9 cellular contexts compared by ENCODE assay signal in the genomic region with DNA sequence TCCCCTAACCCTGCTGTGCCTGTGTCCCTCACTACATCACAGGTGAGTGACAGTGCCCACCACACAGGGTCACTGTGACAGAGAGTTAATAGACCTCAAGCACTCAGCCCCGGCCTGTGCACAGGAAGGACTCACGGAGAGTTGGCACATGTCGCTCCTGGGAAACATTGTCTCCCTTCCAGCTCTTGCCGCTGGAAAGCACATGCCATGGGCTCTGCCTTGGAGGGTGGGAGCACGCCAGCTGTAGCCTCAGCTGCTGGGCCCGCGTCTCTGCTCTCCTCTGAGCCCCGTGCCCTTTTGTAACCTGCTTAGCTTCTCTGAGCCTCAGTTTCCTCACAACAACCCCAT. TPM values are rescaled to one million over a fixed set of nuclear protein-coding genes. Genes with fewer than 3 reads are reported as not detected.
DNase-seq lines count a peak whose midpoint lies in the region; ATAC-seq and TF ChIP-seq lines count a peak whose summit lies in the region.
"Had no signal": no experiment of that assay in that cellular context is flagged by ENCODE, and none has a peak within 500 bp of the region (broad histone marks: within the 10 kb centered on the region; RNA-seq: fewer than 3 reads in every experiment).

No MANE protein-coding gene starts in this region.

- H3K27ac Mint-ChIP-seq in T-helper 2 cell treated with Interferon-gamma antibody and Interleukin-4, amounts not matched to agents 5 μg/mL and 100 μg/mL, for 36 hours, result no peak overlapping the region
- H3K27ac Mint-ChIP-seq in activated T-helper 2 cell treated with anti-CD3 and anti-CD28 coated beads, Interferon-gamma antibody, Interleukin-2, Interleukin-4, amounts not matched to agents 10 μg/mL and 5 μg/mL and 100 μg/mL, durations not matched to agents 14 hours and 24 hours and 36 hours, result no peak overlapping the region

- no peaks in the 10 kb centered on the region for H3K36me3 ChIP-seq in liver (ENCODE audit: control insufficient read depth in 4 of 4, insufficient read depth in 3 of 4, low read depth in 1 of 4, low read length in 3 of 4)
- H3K36me3 ChIP-seq in thoracic aorta, result no peaks in the 10 kb centered on the region

- H3K9me3 ChIP-seq in liver (ENCODE audit: control insufficient read depth in 4 of 4, low read length in 3 of 4), result no peaks in the 10 kb centered on the region
- no peaks in the 10 kb centered on the region for H3K9me3 ChIP-seq in thoracic aorta

- no peaks in the 10 kb centered on the region for H3K36me3 Mint-ChIP-seq in T-helper 2 cell treated with Interferon-gamma antibody and Interleukin-4, amounts not matched to agents 5 μg/mL and 100 μg/mL, for 36 hours (ENCODE audit: low read depth)
- H3K36me3 Mint-ChIP-seq in activated T-helper 2 cell treated with anti-CD3 and anti-CD28 coated beads, Interferon-gamma antibody, Interleukin-2, Interleukin-4, amounts not matched to agents 10 μg/mL and 5 μg/mL and 100 μg/mL, durations not matched to agents 14 hours and 24 hours and 36 hours (ENCODE audit: low read depth), result no peaks in the 10 kb centered on the region

- TF ChIP-seq CTCF in cardiac fibroblast (IDR thresholded peaks at IDR 0.05; ENCODE audit: low read depth, low read length), result no peak
- no peak for TF ChIP-seq CTCF in liver (IDR thresholded peaks at IDR 0.05; ENCODE audit: low read depth, low read length, missing input control)
- TF ChIP-seq CTCF in thoracic aorta (IDR thresholded peaks at IDR 0.05), result no peak

- peak overlapping the region; percentile 26 for H3K4me3 Mint-ChIP-seq in T-helper 2 cell treated with Interferon-gamma antibody and Interleukin-4, amounts not matched to agents 5 μg/mL and 100 μg/mL, for 36 hours
- no peak overlapping the region for H3K4me3 Mint-ChIP-seq in activated T-helper 2 cell treated with anti-CD3 and anti-CD28 coated beads, Interferon-gamma antibody, Interleukin-2, Interleukin-4, amounts not matched to agents 10 μg/mL and 5 μg/mL and 100 μg/mL, durations not matched to agents 14 hours and 24 hours and 36 hours (ENCODE audit: low read depth)

- H3K4me1 ChIP-seq in liver (ENCODE audit: control insufficient read depth in 4 of 4, insufficient read depth in 4 of 4, low read length in 3 of 4), result peaks cover 24 to 70% (median 54%) of the 10 kb centered on the region in 4 donors
- H3K4me1 ChIP-seq in thoracic aorta (ENCODE audit: control insufficient read depth in 1 of 2, low read depth in 2 of 2), result peaks cover 15 to 36% of the 10 kb centered on the region in 2 donors

- ATAC-seq in thoracic aorta (ENCODE audit: insufficient number of reproducible peaks, low FRiP score, low read depth), result no peak

- DNase-seq in T-helper 2 cell treated with Interferon-gamma antibody and Interleukin-4, amounts not matched to agents 5 μg/mL and 100 μg/mL, for 36 hours (ENCODE audit: low spot score), result no peak
- DNase-seq in T-helper 2 cell (no peak), cardiac fibroblast (ENCODE audit: low read depth in 2 of 2) (no peak), thoracic aorta (ENCODE audit: low spot score) (no peak), NCI-H446 (lab: John Stamatoyannopoulos, UW) (no peak)
- no peak for DNase-seq in stimulated activated CD4-positive, alpha-beta T cell treated with anti-CD3 and anti-CD28 coated beads, Interleukin-2, amount 100 ng/mL, for 24 hours
- no peak for DNase-seq in activated T-helper 2 cell treated with anti-CD3 and anti-CD28 coated beads, Interferon-gamma antibody, Interleukin-2, Interleukin-4, amounts not matched to agents 10 μg/mL and 5 μg/mL and 100 μg/mL, durations not matched to agents 14 hours and 24 hours and 36 hours (ENCODE audit: low spot score)
- DNase-seq: retina had no signal

- no peaks in the 10 kb centered on the region for H3K9me3 Mint-ChIP-seq in T-helper 2 cell treated with Interferon-gamma antibody and Interleukin-4, amounts not matched to agents 5 μg/mL and 100 μg/mL, for 36 hours
- H3K9me3 Mint-ChIP-seq in activated T-helper 2 cell treated with anti-CD3 and anti-CD28 coated beads, Interferon-gamma antibody, Interleukin-2, Interleukin-4, amounts not matched to agents 10 μg/mL and 5 μg/mL and 100 μg/mL, durations not matched to agents 14 hours and 24 hours and 36 hours, result no peaks in the 10 kb centered on the region

- WGBS in liver, result 44% methylated on average over 8 of the region's 8 CpGs

- intact Hi-C loops in activated T-helper 2 cell treated with anti-CD3 and anti-CD28 coated beads, Interferon-gamma antibody, Interleukin-2, Interleukin-4, amounts not matched to agents 10 μg/mL and 5 μg/mL and 100 μg/mL, durations not matched to agents 14 hours and 24 hours and 36 hours (cut with micrococcal nuclease), result no loop called here

- peaks cover 7% of the 10 kb centered on the region for H3K4me1 Mint-ChIP-seq in T-helper 2 cell treated with Interferon-gamma antibody and Interleukin-4, amounts not matched to agents 5 μg/mL and 100 μg/mL, for 36 hours (ENCODE audit: low read depth)
- peaks cover 11% of the 10 kb centered on the region for H3K4me1 Mint-ChIP-seq in activated T-helper 2 cell treated with anti-CD3 and anti-CD28 coated beads, Interferon-gamma antibody, Interleukin-2, Interleukin-4, amounts not matched to agents 10 μg/mL and 5 μg/mL and 100 μg/mL, durations not matched to agents 14 hours and 24 hours and 36 hours (ENCODE audit: low read depth)

- H3K4me3 ChIP-seq in cardiac fibroblast (replicated peaks in 1 of 2; ENCODE audit: low read depth in 2 of 2, low read length in 2 of 2) (peak overlapping the region; percentile 42 to 51), liver (ENCODE audit: low read depth in 1 of 3, low read length in 3 of 3) (peak overlapping the region; percentile 74 to 82 (median 81)), thoracic aorta (peak overlapping the region; percentile 80)

- H3K27me3 Mint-ChIP-seq in T-helper 2 cell treated with Interferon-gamma antibody and Interleukin-4, amounts not matched to agents 5 μg/mL and 100 μg/mL, for 36 hours (ENCODE audit: low read depth), result peaks cover 4% of the 10 kb centered on the region
- peaks cover 10% of the 10 kb centered on the region for H3K27me3 Mint-ChIP-seq in activated T-helper 2 cell treated with anti-CD3 and anti-CD28 coated beads, Interferon-gamma antibody, Interleukin-2, Interleukin-4, amounts not matched to agents 10 μg/mL and 5 μg/mL and 100 μg/mL, durations not matched to agents 14 hours and 24 hours and 36 hours (ENCODE audit: low read depth)

- TF ChIP-seq RAD21 in liver (IDR thresholded peaks at IDR 0.05), result no peak

- H3K27ac ChIP-seq in liver (ENCODE audit: low read depth in 1 of 2, low read length in 2 of 2) (peak overlapping the region; percentile 90 to 93), thoracic aorta (peak overlapping the region; percentile 82 to 86)

- H3K27me3 ChIP-seq in liver (ENCODE audit: control insufficient read depth in 4 of 4, insufficient read depth in 4 of 4, low read length in 3 of 4), result no peaks in the 10 kb centered on the region
- no peaks in the 10 kb centered on the region for H3K27me3 ChIP-seq in thoracic aorta (replicated peaks; ENCODE audit: insufficient read depth)

- H3K9ac ChIP-seq in liver (ENCODE audit: low read depth in 1 of 2, low read length in 2 of 2), result peak overlapping the region in 1 of 2 donors; percentile 73

TF ChIP-seq in liver, 16 proteins besides CTCF, POLR2A, EP300 and RAD21:
- no peak for TF ChIP-seq ZBTB33 (IDR thresholded peaks at IDR 0.05)
- TF ChIP-seq, protein P1, sequence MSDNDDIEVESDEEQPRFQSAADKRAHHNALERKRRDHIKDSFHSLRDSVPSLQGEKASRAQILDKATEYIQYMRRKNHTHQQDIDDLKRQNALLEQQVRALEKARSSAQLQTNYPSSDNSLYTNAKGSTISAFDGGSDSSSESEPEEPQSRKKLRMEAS (IDR thresholded peaks at IDR 0.05), result peak; percentile 66

RNA-seq across cellular contexts. Expression of gene RHOD, which starts 0.7 kb away (rescaled TPM):
- total RNA-seq in liver (10 to 100 TPM in 1 of 2 donors, 1 to 10 TPM in 1; 7.8 to 27.0 TPM), thoracic aorta (10 to 100 TPM; 31.9 to 51.3 TPM)
- polyA plus RNA-seq in liver, result 10 to 100 TPM; 39.4 to 50.7 TPM
- 0.30 and 0.39 TPM in 2 replicates for total RNA-seq in activated T-helper 2 cell treated with anti-CD3 and anti-CD28 coated beads, Interferon-gamma antibody, Interleukin-2, Interleukin-4, amounts not matched to agents 10 μg/mL and 5 μg/mL and 100 μg/mL, durations not matched to agents 14 hours and 24 hours and 36 hours

RNA-seq across cellular contexts. Expression of gene SYT12, which starts 34.5 kb away (rescaled TPM):
- 1 to 10 TPM; 1.0 to 1.8 TPM for total RNA-seq in liver
- polyA plus RNA-seq in liver, result 10 to 100 TPM in 1 of 2 donors, under 1 TPM in 1; 0.47 to 12.1 TPM
- 10 to 100 TPM in 1 of 2 donors, 1 to 10 TPM in 1; 3.2 to 16.9 TPM for total RNA-seq in thoracic aorta
- total RNA-seq in activated T-helper 2 cell treated with anti-CD3 and anti-CD28 coated beads, Interferon-gamma antibody, Interleukin-2, Interleukin-4, amounts not matched to agents 10 μg/mL and 5 μg/mL and 100 μg/mL, durations not matched to agents 14 hours and 24 hours and 36 hours, result not detected in 2 replicates
